29 cellular contexts compared by ENCODE assay signal in the genomic region with DNA sequence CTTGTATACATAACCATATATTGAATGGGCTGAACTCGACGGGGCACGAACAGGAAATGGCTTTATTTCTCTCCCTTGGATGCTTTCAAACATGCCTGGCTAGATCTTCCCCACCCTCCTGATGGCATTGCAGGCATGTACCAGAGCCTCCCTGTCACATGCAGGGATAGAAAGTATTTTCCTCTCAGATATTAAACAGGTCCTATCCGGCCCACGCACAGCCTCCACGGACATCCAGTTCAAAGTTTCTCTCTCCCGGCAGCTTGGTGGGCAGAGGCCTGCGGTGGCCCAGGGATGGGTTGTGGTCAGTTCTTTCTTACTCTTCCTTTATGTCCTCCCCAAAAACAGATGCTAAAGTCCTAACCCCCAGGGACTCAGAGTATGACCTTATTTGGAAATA.
DNase-seq lines count a peak whose midpoint lies in the region; FAIRE-seq and TF ChIP-seq lines count a peak whose summit lies in the region.
"Had no signal": no experiment of that assay in that cellular context is flagged by ENCODE, and none has a peak within 500 bp of the region (broad histone marks: within the 10 kb centered on the region; RNA-seq: fewer than 3 reads in every experiment).

No MANE protein-coding gene starts in this region.

- POLR2A ChIA-PET in endothelial cell of umbilical vein (lab: Charles Lee): no interaction called here

- H3K4me2 ChIP-seq in endothelial cell of umbilical vein (ENCODE audit: insufficient read depth, low read length): peak overlapping the region; percentile 41

- no peak overlapping the region for H2AFZ ChIP-seq in endothelial cell of umbilical vein (ENCODE audit: low read depth, low read length)

- TF ChIP-seq CTCF in endothelial cell of umbilical vein (IDR thresholded peaks at IDR 0.05; ENCODE audit: extremely low read depth in 1 of 2, insufficient read depth in 1 of 2, low read depth in 1 of 2, low read length in 2 of 2): no peak
- no peak for TF ChIP-seq CTCF in lower leg skin (IDR thresholded peaks at IDR 0.05)

- peaks cover 43% of the 10 kb centered on the region for H3K4me1 ChIP-seq in endothelial cell of umbilical vein (ENCODE audit: control insufficient read depth, extremely low read depth, insufficient read depth, low read length)
- peaks cover 17% of the 10 kb centered on the region for H3K4me1 ChIP-seq in rectal smooth muscle tissue (ENCODE audit: control insufficient read depth, insufficient read depth, low read length)
- H3K4me1 ChIP-seq: HAP-1, prostate gland had no signal

- DNase-seq in DMS153 (lab: John Stamatoyannopoulos, UW) (peak; percentile 59), DMS153 treated with DMSO at 0.1 percent for 48 hours (lab: John Stamatoyannopoulos, UW; ENCODE audit: unreplicated experiment) (no peak), DMS53 (lab: John Stamatoyannopoulos, UW) (peak; percentile 61), endothelial cell of umbilical vein (ENCODE audit: low read depth, low spot score) (no peak), GM03348 (ENCODE audit: low spot score) (no peak), lower leg skin (ENCODE audit: low spot score in 2 of 2) (no peak), cardiac septum (ENCODE audit: low spot score) (no peak)
- DNase-seq: activated CD4-positive, alpha-beta memory T cell treated with anti-CD3 and anti-CD28 coated beads for 36 hours; activated CD4-positive, alpha-beta T cell treated with anti-CD3 and anti-CD28 coated beads for 1 hour; activated naive CD4-positive, alpha-beta T cell treated with Interleukin-2 at 50 U/mL for 16 hours; central memory CD4-positive, alpha-beta T cell; endodermal cell; foreskin fibroblast; KG1; left ventricle myocardium inferior; NCI-H1105; NCI-H2029 treated with DMSO at 0.1 percent for 48 hours; nucleus accumbens; Right ventricle myocardium superior; stimulated activated CD4-positive, alpha-beta T cell treated with anti-CD3 and anti-CD28 coated beads, Interleukin-4, amount 100 ng/mL, for 24 hours; T-helper 2 cell had no signal

- H3K9ac ChIP-seq in endothelial cell of umbilical vein (replicated peaks; ENCODE audit: extremely low read depth, insufficient read depth, low read length) (no peak overlapping the region), rectal smooth muscle tissue (ENCODE audit: low read length) (no peak overlapping the region)

- no peaks in the 10 kb centered on the region for H3K9me3 ChIP-seq in endothelial cell of umbilical vein (replicated peaks; ENCODE audit: control insufficient read depth, insufficient read depth, low read length)
- H3K9me3 ChIP-seq: esophagus muscularis mucosa, HAP-1, left ventricle myocardium inferior, prostate gland, tibial nerve had no signal

- peaks cover 2% of the 10 kb centered on the region for H3K79me2 ChIP-seq in endothelial cell of umbilical vein (ENCODE audit: control insufficient read depth, insufficient read depth, low read length)

- intact Hi-C loops in endothelial cell of umbilical vein (cut with micrococcal nuclease): loop anchor here (5.0 to 10.0 kb wide), 5 partner anchors 409 to 739 kb away; a partner anchor contains a TSS
- intact Hi-C loops in lower leg skin (cut with DNase I; ENCODE audit: low total_unique reads): no loop called here
- intact Hi-C loops in cardiac septum (cut with DNase I): no loop called here

- 89 to 90% methylated on average over 8 of the region's 8 CpGs for WGBS in lower leg skin, 2 donors

- no peaks in the 10 kb centered on the region for H3K9me1 ChIP-seq in endothelial cell of umbilical vein (replicated peaks; ENCODE audit: control insufficient read depth, extremely low read depth, insufficient read depth, low read length)

- BruUV-seq in endothelial cell of umbilical vein (replicated peaks; lab: Mats Ljungman, UMichigan): no TSS peak

- dilution Hi-C loops in endothelial cell of umbilical vein (cut with MboI; ENCODE audit: extremely low pct_ligation_motif_present, low sequenced_read_pairs): no loop called here

- no peaks in the 10 kb centered on the region for H3K27me3 ChIP-seq in endothelial cell of umbilical vein (ENCODE audit: control insufficient read depth in 2 of 2, insufficient read depth in 2 of 2, low read length in 2 of 2)
- H3K27me3 ChIP-seq in rectal smooth muscle tissue (ENCODE audit: control insufficient read depth, insufficient read depth, low read length): no peaks in the 10 kb centered on the region
- H3K27me3 ChIP-seq: esophagus muscularis mucosa, tibial nerve had no signal

- no peak for FAIRE-seq in endothelial cell of umbilical vein (lab: Jason Lieb, UNC)
- FAIRE-seq: G401.6, islet of Langerhans had no signal

- TF ChIP-seq POLR2A in endothelial cell of umbilical vein (IDR thresholded peaks at IDR 0.05; ENCODE audit: low read depth, low read length) (no peak), lower leg skin (IDR thresholded peaks at IDR 0.05) (no peak)

- H3K27ac ChIP-seq in endothelial cell of umbilical vein (ENCODE audit: insufficient read depth, low read depth, low read length) (no peak overlapping the region), rectal smooth muscle tissue (ENCODE audit: low read depth, low read length) (peak overlapping the region; percentile 63)
- H3K27ac ChIP-seq: 22Rv1, esophagus muscularis mucosa, left ventricle myocardium inferior, prostate gland, tibial nerve had no signal

- no peaks in the 10 kb centered on the region for H3K36me3 ChIP-seq in endothelial cell of umbilical vein (ENCODE audit: control insufficient read depth in 2 of 2, extremely low read depth in 1 of 2, insufficient read depth in 2 of 2, low read length in 2 of 2)
- H3K36me3 ChIP-seq in rectal smooth muscle tissue (ENCODE audit: control insufficient read depth, insufficient read depth, low read length): no peaks in the 10 kb centered on the region
- H3K36me3 ChIP-seq: esophagus muscularis mucosa, HAP-1, left ventricle myocardium inferior, prostate gland, tibial nerve had no signal

- H3K4me3 ChIP-seq in endothelial cell of umbilical vein (replicated peaks in 1 of 3; ENCODE audit: insufficient read depth in 1 of 3, low read depth in 1 of 3, low read length in 3 of 3) (no peak overlapping the region), rectal smooth muscle tissue (ENCODE audit: low read length) (no peak overlapping the region), lower leg skin (ENCODE audit: low read depth, poor library complexity, severe bottlenecking) (no peak overlapping the region)
- H3K4me3 ChIP-seq: esophagus muscularis mucosa, HAP-1, left ventricle myocardium inferior, prostate gland, tibial nerve had no signal

- CTCF ChIA-PET in endothelial cell of umbilical vein (lab: Charles Lee): interaction anchor here (2.2 kb wide), 1 partner anchor 202 kb away, joined by 11 read pairs; no protein-coding TSS in a partner anchor

- H4K20me1 ChIP-seq in endothelial cell of umbilical vein (replicated peaks; ENCODE audit: control insufficient read depth, extremely low read depth, insufficient read depth, low read length): no peaks in the 10 kb centered on the region

TF ChIP-seq in endothelial cell of umbilical vein, 7 proteins besides CTCF, POLR2A, EP300 and RAD21:
- TF ChIP-seq JUN (IDR thresholded peaks at IDR 0.05; ENCODE audit: borderline replicate concordance, insufficient read depth, insufficient read length, low read depth) (no peak), GATA2 (IDR thresholded peaks at IDR 0.05; ENCODE audit: insufficient read depth, insufficient read length, low read depth, low read length) (no peak), EZH2 (IDR thresholded peaks at IDR 0.05; ENCODE audit: borderline replicate concordance, low read depth, low read length, severe bottlenecking) (no peak), MYC (IDR thresholded peaks at IDR 0.05; ENCODE audit: low read depth, low read length) (no peak), POLR2AphosphoS5 (IDR thresholded peaks at IDR 0.05; ENCODE audit: insufficient read depth, low read depth, low read length) (no peak), FOS (IDR thresholded peaks at IDR 0.05; ENCODE audit: borderline replicate concordance, insufficient read depth, low read length) (no peak)
- TF ChIP-seq, protein P1, sequence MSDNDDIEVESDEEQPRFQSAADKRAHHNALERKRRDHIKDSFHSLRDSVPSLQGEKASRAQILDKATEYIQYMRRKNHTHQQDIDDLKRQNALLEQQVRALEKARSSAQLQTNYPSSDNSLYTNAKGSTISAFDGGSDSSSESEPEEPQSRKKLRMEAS (IDR thresholded peaks at IDR 0.05; ENCODE audit: insufficient read depth, insufficient read length): no peak

Comparison
In these comparisons a context has a peak if more than half of its experiments do, and no peak if none do; other contexts are left out.
1. DNase-seq: peak in DMS153 (single experiment) and DMS53 (single experiment); none in DMS153 treated with DMSO at 0.1 percent for 48 hours (single experiment), endothelial cell of umbilical vein (single experiment), GM03348 (single experiment), lower leg skin (0 of 2) and cardiac septum (single experiment).